Comparison of ENCODE assay signal across 28 cellular contexts in genomic region chr7:97155897-97156418, GRCh38.
"Had no signal": no experiment of that assay in that cellular context is flagged by ENCODE, and none has a peak within 500 bp of the region (broad histone marks: within the 10 kb centered on the region; RNA-seq: fewer than 3 reads in every experiment).

No MANE protein-coding gene starts in this region.

- H3K27ac ChIP-seq: left ventricle myocardium inferior, lower lobe of right lung, pancreas, prostate gland, sigmoid colon, stomach, testis, thyroid gland, transverse colon, upper lobe of left lung, vagina had no signal

- H3K27me3 ChIP-seq: pancreas, sigmoid colon, stomach, testis, thyroid gland, transverse colon, upper lobe of left lung, vagina had no signal

- H3K4me2 ChIP-seq: smooth muscle cell had no signal

- H3K27me3 Mint-ChIP-seq: naive thymus-derived CD8-positive, alpha-beta T cell; stimulated activated naive B cell treated with anti-CD40 and anti-IgM and Interleukin-4, amounts not matched to agents 10 μg/mL and 1 μg/mL and 100 μg/mL, for 72 hours had no signal

- FAIRE-seq: kidney, pancreas had no signal

- H3K27ac Mint-ChIP-seq: naive thymus-derived CD8-positive, alpha-beta T cell; nephron; stimulated activated naive B cell treated with anti-CD40 and anti-IgM and Interleukin-4, amounts not matched to agents 10 μg/mL and 1 μg/mL and 100 μg/mL, for 72 hours had no signal

- H3K36me3 ChIP-seq: lower lobe of right lung, pancreas, prostate gland, sigmoid colon, thyroid gland, transverse colon, vagina had no signal

- H3K4me1 ChIP-seq: left ventricle myocardium inferior, lower lobe of right lung, pancreas, prostate gland, sigmoid colon, stomach, testis, thyroid gland, transverse colon, upper lobe of left lung, vagina had no signal

- H3K9me3 ChIP-seq: lower lobe of right lung, pancreas, prostate gland, testis, thyroid gland, vagina had no signal

- ATAC-seq: left colon; lower lobe of right lung; naive thymus-derived CD8-positive, alpha-beta T cell; pancreas; right cardiac atrium; stimulated activated naive B cell treated with anti-CD40 and anti-IgM and Interleukin-4, amounts not matched to agents 10 μg/mL and 1 μg/mL and 100 μg/mL, for 72 hours; stimulated activated naive CD8-positive, alpha-beta T cell treated with anti-CD3 and anti-CD28 coated beads, Interleukin-15, Interleukin-2, amounts not matched to agents 100 U/mL and 50 U/mL, for 24 hours had no signal

- H3K4me3 Mint-ChIP-seq: naive thymus-derived CD8-positive, alpha-beta T cell; nephron; neural crest cell; stimulated activated naive B cell treated with anti-CD40 and anti-IgM and Interleukin-4, amounts not matched to agents 10 μg/mL and 1 μg/mL and 100 μg/mL, for 72 hours had no signal

- H3K4me3 ChIP-seq: left ventricle myocardium inferior, lower lobe of right lung, pancreas, prostate gland, sigmoid colon, smooth muscle cell, stomach, testis, thyroid gland, transverse colon, upper lobe of left lung, vagina had no signal

- DNase-seq: hippocampal formation; kidney; left colon; left ventricle myocardium inferior; lower lobe of right lung; mammary epithelial cell; mesenchymal stem cell; naive thymus-derived CD8-positive, alpha-beta T cell; nucleus accumbens; pancreas; posterior cingulate gyrus; retina; right cardiac atrium; sigmoid colon; stimulated activated CD4-positive, alpha-beta T cell treated with anti-CD3 and anti-CD28 coated beads, Interleukin-1b, Interleukin-23, amount 100 ng/mL, for 48 hours; stimulated activated CD4-positive, alpha-beta T cell treated with anti-CD3 and anti-CD28 coated beads, Interleukin-4, amount 100 ng/mL, for 1 hour; stimulated activated naive B cell treated with anti-CD40 and anti-IgM and Interleukin-4, amounts not matched to agents 10 μg/mL and 1 μg/mL and 100 μg/mL, for 72 hours; stimulated activated naive CD8-positive, alpha-beta T cell treated with anti-CD3 and anti-CD28 coated beads, Interleukin-15, Interleukin-2, amounts not matched to agents 100 U/mL and 50 U/mL, for 24 hours; stomach; testis; thyroid gland; transverse colon; upper lobe of left lung had no signal
